In genomic region chr7:44572771-44573170, GRCh38 we compare ENCODE assay signal across 9 cellular contexts. TPM values are rescaled to one million over a fixed set of nuclear protein-coding genes. Genes with fewer than 3 reads are reported as not detected.
DNase-seq lines count a peak whose midpoint lies in the region; ATAC-seq and TF ChIP-seq lines count a peak whose summit lies in the region.
"Had no signal": no experiment of that assay in that cellular context is flagged by ENCODE, and none has a peak within 500 bp of the region (broad histone marks: within the 10 kb centered on the region; RNA-seq: fewer than 3 reads in every experiment).

No MANE protein-coding gene starts in this region.

- peaks cover 16% of the 10 kb centered on the region for H3K27me3 Mint-ChIP-seq in GM23338 (ENCODE audit: insufficient read depth, low read depth, poor library complexity)
- H3K27me3 Mint-ChIP-seq in glutamatergic neuron (ENCODE audit: unreplicated experiment), result peaks cover 5% of the 10 kb centered on the region

- H3K27ac Mint-ChIP-seq in GM23338 (peak overlapping the region; percentile 98), glutamatergic neuron (ENCODE audit: unreplicated experiment) (peak overlapping the region; percentile 94)

- H3K79me2 ChIP-seq in GM23338 (replicated peaks; ENCODE audit: insufficient read depth), result peaks cover 19% of the 10 kb centered on the region

- H3K9me3 ChIP-seq in WERI-Rb-1 (ENCODE audit: severe bottlenecking) (no peaks in the 10 kb centered on the region), skeletal muscle satellite cell (replicated peaks; ENCODE audit: low read length) (no peaks in the 10 kb centered on the region)

- H3K9me3 Mint-ChIP-seq in GM23338 (no peaks in the 10 kb centered on the region; the same call in 2 of the 3 replicates), glutamatergic neuron (ENCODE audit: unreplicated experiment) (peaks cover 8% of the 10 kb centered on the region)

- H3K36me3 Mint-ChIP-seq in GM23338 (ENCODE audit: low read depth) (peaks cover 69% of the 10 kb centered on the region), glutamatergic neuron (ENCODE audit: unreplicated experiment) (peaks cover 8% of the 10 kb centered on the region)

- H3K4me3 Mint-ChIP-seq in GM23338 (peak overlapping the region; percentile 98), glutamatergic neuron (ENCODE audit: unreplicated experiment) (peak overlapping the region; percentile 98)

- H3K4me3 ChIP-seq in GM23338, result peak overlapping the region; percentile 94
- peak overlapping the region; percentile 99 for H3K4me3 ChIP-seq in WERI-Rb-1 (ENCODE audit: low read depth, low read length)
- peak overlapping the region; percentile 90 for H3K4me3 ChIP-seq in skeletal muscle satellite cell (ENCODE audit: low read length)

- H3K4me2 ChIP-seq in GM23338, result peak overlapping the region; percentile 100
- H3K4me2 ChIP-seq in skeletal muscle satellite cell (ENCODE audit: low read length), result peak overlapping the region; percentile 93

- peak overlapping the region; percentile 95 for H3K9ac ChIP-seq in skeletal muscle satellite cell (ENCODE audit: low read depth, low read length)

- H3K27me3 ChIP-seq in GM23338 (ENCODE audit: insufficient read depth) (no peaks in the 10 kb centered on the region), WERI-Rb-1 (ENCODE audit: insufficient read depth, low read depth, severe bottlenecking) (no peaks in the 10 kb centered on the region), skeletal muscle satellite cell (ENCODE audit: control insufficient read depth, insufficient read depth, low read length) (no peaks in the 10 kb centered on the region)

- ATAC-seq in GM23338, result no peak

- H3K36me3 ChIP-seq in GM23338 (ENCODE audit: insufficient read depth), result peaks cover 39% of the 10 kb centered on the region
- peaks cover 74% of the 10 kb centered on the region for H3K36me3 ChIP-seq in WERI-Rb-1
- H3K36me3 ChIP-seq in skeletal muscle satellite cell (ENCODE audit: insufficient read depth, low read length), result peaks cover 59% of the 10 kb centered on the region

- DNase-seq in GM23338 (ENCODE audit: low spot score) (no peak), WERI-Rb-1 (no peak), glutamatergic neuron (no peak), SIG-M5 (lab: John Stamatoyannopoulos, UW) (no peak), NOMO-1 (lab: John Stamatoyannopoulos, UW; ENCODE audit: unreplicated experiment in 2 of 2) (no peak), NCI-H187 (lab: John Stamatoyannopoulos, UW) (no peak), HK-2 (ENCODE audit: unreplicated experiment) (no peak)

- TF ChIP-seq CTCF in GM23338 (conservative IDR thresholded peaks at IDR 0.05; ENCODE audit: low read depth in 2 of 2) (no peak), WERI-Rb-1 (IDR thresholded peaks at IDR 0.05; ENCODE audit: low read depth, low read length) (no peak), glutamatergic neuron (IDR thresholded peaks at IDR 0.05; ENCODE audit: partially characterized antibody, unreplicated experiment) (no peak)

- H3K9me2 ChIP-seq in GM23338 (ENCODE audit: insufficient read depth), result no peaks in the 10 kb centered on the region

- H3K27ac ChIP-seq in GM23338 (ENCODE audit: low read depth) (no peak overlapping the region), WERI-Rb-1 (peak overlapping the region; percentile 85)

- peaks cover 16% of the 10 kb centered on the region for H3F3A ChIP-seq in GM23338 (replicated peaks; ENCODE audit: low read depth)

- H3K4me1 Mint-ChIP-seq in GM23338 (peaks cover 18% of the 10 kb centered on the region), glutamatergic neuron (ENCODE audit: low read depth, unreplicated experiment) (peaks cover 8% of the 10 kb centered on the region)

- peaks cover 5% of the 10 kb centered on the region; the same call in 1 of the 2 replicates for H4K20me1 ChIP-seq in GM23338 (replicated peaks; ENCODE audit: insufficient read depth)

- no peak overlapping the region for H2AFZ ChIP-seq in GM23338

- H3K4me1 ChIP-seq in GM23338 (ENCODE audit: insufficient read depth) (peaks cover 15% of the 10 kb centered on the region), skeletal muscle satellite cell (ENCODE audit: control insufficient read depth, insufficient read depth, low read length) (peaks cover 16% of the 10 kb centered on the region)

TF ChIP-seq in GM23338, 12 proteins besides CTCF, POLR2A, EP300 and RAD21 (continues in another document):
- no peak for TF ChIP-seq REST (IDR thresholded peaks at IDR 0.05; ENCODE audit: unreplicated experiment)

RNA-seq across cellular contexts. Expression of gene DDX56, which starts 0.9 kb away (rescaled TPM):
- total RNA-seq in GM23338 (2014; rRNA removed; shearing (Covaris generic)), result 70.5 and 72.3 TPM in 2 replicates
- 43.9 and 44.1 TPM in 2 replicates for polyA plus RNA-seq in GM23338 (2016; fragmentation: Nextera tagmentation; extraction: Ambion mirVana)
- total RNA-seq in glutamatergic neuron (ENCODE audit: unreplicated experiment), result 84.3 TPM
- 53.5 and 64.9 TPM in 2 replicates for total RNA-seq in skeletal muscle satellite cell (2012; rRNA removed)

RNA-seq across cellular contexts. Expression of gene TMED4, which starts 9.3 kb away (rescaled TPM):
- 75.1 and 98.5 TPM in 2 replicates for total RNA-seq in GM23338 (2014; rRNA removed; shearing (Covaris generic))
- 41.8 and 43.5 TPM in 2 replicates for polyA plus RNA-seq in GM23338 (2016; fragmentation: Nextera tagmentation; extraction: Ambion mirVana)
- 90.7 TPM for total RNA-seq in glutamatergic neuron (ENCODE audit: unreplicated experiment)
- 60.9 and 71.7 TPM in 2 replicates for total RNA-seq in skeletal muscle satellite cell (2012; rRNA removed)

RNA-seq across cellular contexts. Expression of gene NPC1L1, which starts 31.6 kb away (rescaled TPM):
- total RNA-seq in GM23338 (2014; rRNA removed; shearing (Covaris generic)), result not detected in 2 replicates
- 0.03 and 0.05 TPM in 2 replicates for polyA plus RNA-seq in GM23338 (2016; fragmentation: Nextera tagmentation; extraction: Ambion mirVana)
- not detected for total RNA-seq in glutamatergic neuron (ENCODE audit: unreplicated experiment)
- total RNA-seq in skeletal muscle satellite cell (2012; rRNA removed), result under 0.01 TPM in 1 of 2 replicates, not detected in the other
- total RNA-seq: lung microvascular endothelial cell had no signal

RNA-seq across cellular contexts. Expression of gene OGDH, which starts 33.7 kb away (rescaled TPM):
- 74.8 and 76.9 TPM in 2 replicates for total RNA-seq in GM23338 (2014; rRNA removed; shearing (Covaris generic))
- 13.5 and 16.5 TPM in 2 replicates for polyA plus RNA-seq in GM23338 (2016; fragmentation: Nextera tagmentation; extraction: Ambion mirVana)
- 102 TPM for total RNA-seq in glutamatergic neuron (ENCODE audit: unreplicated experiment)
- 75.8 and 79.1 TPM in 2 replicates for total RNA-seq in skeletal muscle satellite cell (2012; rRNA removed)
